ENCODE assay signal across 9 cellular contexts in the genomic region with DNA sequence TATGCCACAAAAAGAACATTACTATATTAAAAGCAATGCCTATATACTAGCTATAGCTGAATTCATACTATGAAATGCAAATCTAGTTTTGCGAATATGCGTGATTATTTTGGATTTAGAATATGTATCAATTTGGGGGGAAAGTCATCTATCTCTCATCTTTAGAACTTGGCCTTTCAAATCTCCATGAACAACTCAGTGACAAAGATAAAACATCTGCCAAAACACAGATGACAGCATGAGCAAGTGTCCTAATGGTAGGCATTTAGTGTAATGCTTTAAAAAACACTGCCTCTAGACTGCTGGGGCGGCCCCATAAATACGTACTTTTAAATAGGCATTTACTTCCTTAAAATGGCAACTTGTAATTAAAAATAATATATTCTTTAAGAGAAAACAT. TPM values are rescaled to one million over a fixed set of nuclear protein-coding genes. Genes with fewer than 3 reads are reported as not detected.
A peak's percentile ranks its signal among the peaks of the same experiment; 100 is the strongest.
DNase-seq lines count a peak whose midpoint lies in the region; ATAC-seq and TF ChIP-seq lines count a peak whose summit lies in the region.
"Had no signal": no experiment of that assay in that cellular context is flagged by ENCODE, and none has a peak within 500 bp of the region (broad histone marks: within the 10 kb centered on the region; RNA-seq: fewer than 3 reads in every experiment).

No MANE protein-coding gene starts in this region.

- peak overlapping the region; percentile 95 for H3K9ac ChIP-seq in Karpas-422 (ENCODE audit: low read length)

- H3F3A ChIP-seq in DOHH2 (ENCODE audit: control insufficient read depth, insufficient read depth), result peaks cover 15% of the 10 kb centered on the region

- H3K9me2 ChIP-seq in DOHH2 (replicated peaks; ENCODE audit: control insufficient read depth, low read length), result no peaks in the 10 kb centered on the region
- H3K9me2 ChIP-seq in Karpas-422 (replicated peaks; ENCODE audit: insufficient read depth, low read length), result no peaks in the 10 kb centered on the region

- H2AFZ ChIP-seq in Karpas-422 (ENCODE audit: low read length) (no peak overlapping the region), osteoblast (ENCODE audit: low read length) (no peak overlapping the region)

- H3K27me3 ChIP-seq in DOHH2 (ENCODE audit: control insufficient read depth, low read length) (no peaks in the 10 kb centered on the region), Karpas-422 (ENCODE audit: low read length) (no peaks in the 10 kb centered on the region), dorsolateral prefrontal cortex (no peaks in the 10 kb centered on the region), osteoblast (ENCODE audit: insufficient read depth, low read length) (peaks cover 3% of the 10 kb centered on the region), HAP-1 (ENCODE audit: low read depth) (no peaks in the 10 kb centered on the region)

- in situ Hi-C loops in HAP-1 (cut with MboI; ENCODE audit: low sequenced_read_pairs), result no loop called here

- no peak overlapping the region for H3K27ac ChIP-seq in DOHH2 (ENCODE audit: low read depth, low read length)
- peak overlapping the region; percentile 88 for H3K27ac ChIP-seq in Karpas-422 (ENCODE audit: low read length)
- peak overlapping the region in 33 of 59 donors; percentile 1 to 97 (median 82) for H3K27ac ChIP-seq in dorsolateral prefrontal cortex
- no peak overlapping the region for H3K27ac ChIP-seq in osteoblast (ENCODE audit: low read depth, low read length)

- DNase-seq in Karpas-422, result peak; percentile 73
- no peak for DNase-seq in dorsolateral prefrontal cortex
- DNase-seq in osteoblast (ENCODE audit: insufficient read length, low spot score, missing footprints), result no peak
- DNase-seq in HAP-1 (ENCODE audit: low spot score in 2 of 2), result no peak
- no peak for DNase-seq in DMS153 (lab: John Stamatoyannopoulos, UW)
- DNase-seq: activated CD4-positive, CD25-positive, alpha-beta regulatory T cell; foreskin fibroblast had no signal

- no peak for ATAC-seq in HG03095 (IDR thresholded peaks at IDR 0.05; ENCODE audit: unreplicated experiment)

- H3K79me2 ChIP-seq in DOHH2 (ENCODE audit: control insufficient read depth, low read length) (peaks cover 80% of the 10 kb centered on the region), Karpas-422 (ENCODE audit: low read length) (peaks cover 76% of the 10 kb centered on the region), osteoblast (ENCODE audit: insufficient read depth, low read length) (peaks cover 78% of the 10 kb centered on the region)

- peaks cover 62% of the 10 kb centered on the region for H3K4me1 ChIP-seq in DOHH2 (ENCODE audit: control insufficient read depth, low read length)
- peaks cover 79% of the 10 kb centered on the region for H3K4me1 ChIP-seq in Karpas-422 (ENCODE audit: low read length)
- H3K4me1 ChIP-seq in osteoblast (ENCODE audit: insufficient read depth, low read length), result peaks cover 19% of the 10 kb centered on the region
- no peaks in the 10 kb centered on the region for H3K4me1 ChIP-seq in HAP-1

- H3K36me3 ChIP-seq in DOHH2 (ENCODE audit: control insufficient read depth, low read length), result peaks cover 52% of the 10 kb centered on the region
- H3K36me3 ChIP-seq in Karpas-422 (ENCODE audit: insufficient read depth, low read length), result peaks cover 18% of the 10 kb centered on the region
- H3K36me3 ChIP-seq in osteoblast (ENCODE audit: insufficient read depth, low read length), result no peaks in the 10 kb centered on the region
- H3K36me3 ChIP-seq in HAP-1 (replicated peaks), result no peaks in the 10 kb centered on the region

- peak overlapping the region; percentile 81 for H3K4me3 ChIP-seq in DOHH2 (ENCODE audit: low read length)
- peak overlapping the region; percentile 94 for H3K4me3 ChIP-seq in Karpas-422 (ENCODE audit: low read length)
- H3K4me3 ChIP-seq in dorsolateral prefrontal cortex, result peak overlapping the region in 58 of 59 donors; percentile 67 to 99 (median 91)
- no peak overlapping the region for H3K4me3 ChIP-seq in osteoblast (ENCODE audit: insufficient read depth, low read length)
- H3K4me3 ChIP-seq in HAP-1, result no peak overlapping the region

- H4K20me1 ChIP-seq in DOHH2 (ENCODE audit: control insufficient read depth, insufficient read depth, low read depth, low read length) (peaks cover 5% of the 10 kb centered on the region; the same call in 1 of the 2 replicates), Karpas-422 (ENCODE audit: insufficient read depth, low read depth, low read length) (peaks cover 11% of the 10 kb centered on the region; the same call in 1 of the 2 replicates), osteoblast (ENCODE audit: insufficient read depth, low read length) (peaks cover 16% of the 10 kb centered on the region)

- H3K4me2 ChIP-seq in DOHH2 (ENCODE audit: low read length) (peak overlapping the region; percentile 94), Karpas-422 (ENCODE audit: low read depth, low read length, poor library complexity, severe bottlenecking) (peak overlapping the region; percentile 93), osteoblast (ENCODE audit: insufficient read depth, low read length) (peak overlapping the region; percentile 30)

- no peak for TF ChIP-seq CTCF in DOHH2 (IDR thresholded peaks at IDR 0.05; ENCODE audit: low read depth, low read length, poor library complexity, severe bottlenecking)
- no peak for TF ChIP-seq CTCF in dorsolateral prefrontal cortex (IDR thresholded peaks at IDR 0.05 in 54 of 56, conservative IDR thresholded peaks at IDR 0.05 in 2 of 56; ENCODE audit: low read depth in 1 of 56, partially characterized antibody in 56 of 56)
- no peak for TF ChIP-seq CTCF in osteoblast (IDR thresholded peaks at IDR 0.05; ENCODE audit: extremely low read depth, low read depth, low read length)

- H3K9me3 ChIP-seq in DOHH2 (ENCODE audit: control insufficient read depth, insufficient read depth, low read length) (no peaks in the 10 kb centered on the region), Karpas-422 (ENCODE audit: low read length) (no peaks in the 10 kb centered on the region), osteoblast (ENCODE audit: low read depth, low read length) (no peaks in the 10 kb centered on the region), HAP-1 (no peaks in the 10 kb centered on the region; the same call in 1 of the 2 replicates)

- intact Hi-C loops in dorsolateral prefrontal cortex (cut with DNase I), result no loop called here

RNA-seq across cellular contexts. Expression of gene CD47, which starts 2.7 kb away (rescaled TPM):
- total RNA-seq in Karpas-422 (2014; rRNA removed; shearing (Covaris generic); ENCODE audit: low replicate concordance), result 119 and 180 TPM in 2 replicates
- total RNA-seq in dorsolateral prefrontal cortex (100 to 1,000 TPM in 119 of 120 experiments, 10 to 100 TPM in 1; 66.8 to 236 (median 180) TPM), osteoblast (72.7 and 76.0 TPM in 2 replicates)

Comparison
In these comparisons a context has a peak if more than half of its experiments do, and no peak if none do; other contexts are left out.
1. H3K27ac ChIP-seq: peak in Karpas-422 (single experiment) and dorsolateral prefrontal cortex (33 of 59); none in DOHH2 (single experiment) and osteoblast (single experiment).
2. H3K4me2 ChIP-seq: peak in every context shown above with its lines; median percentile 94 in DOHH2; 93 in Karpas-422; 30 in osteoblast.
3. H3K4me3 ChIP-seq: peak in DOHH2 (single experiment), Karpas-422 (single experiment) and dorsolateral prefrontal cortex (58 of 59); none in osteoblast (single experiment) and HAP-1 (single experiment).